22 cellular contexts compared by ENCODE assay signal in genomic region chr16:81121474-81121990, GRCh38. TPM values are rescaled to one million over a fixed set of nuclear protein-coding genes. Genes with fewer than 3 reads are reported as not detected.
DNase-seq lines count a peak whose midpoint lies in the region; TF ChIP-seq lines count a peak whose summit lies in the region.
"Had no signal": no experiment of that assay in that cellular context is flagged by ENCODE, and none has a peak within 500 bp of the region (broad histone marks: within the 10 kb centered on the region; RNA-seq: fewer than 3 reads in every experiment).

No MANE protein-coding gene starts in this region.

- H3K79me2 ChIP-seq in trophoblast cell (ENCODE audit: control insufficient read depth, insufficient read depth, low read length, poor library complexity) (no peaks in the 10 kb centered on the region), smooth muscle cell (ENCODE audit: low read depth) (no peaks in the 10 kb centered on the region)

- H3K9me3 ChIP-seq in BLaER1 (no peaks in the 10 kb centered on the region), trophoblast cell (ENCODE audit: insufficient read depth, low read depth, low read length) (no peaks in the 10 kb centered on the region), smooth muscle cell (replicated peaks; ENCODE audit: low read depth) (no peaks in the 10 kb centered on the region)
- H3K9me3 ChIP-seq: A549, BE2C, HAP-1 had no signal

- H2AFZ ChIP-seq in trophoblast cell (ENCODE audit: insufficient read depth, low read length, poor library complexity) (no peak overlapping the region), smooth muscle cell (ENCODE audit: low read depth) (no peak overlapping the region)
- H2AFZ ChIP-seq: GM23248 had no signal

- H3K4me1 ChIP-seq in BLaER1, result peaks cover 29% of the 10 kb centered on the region
- H3K4me1 ChIP-seq in trophoblast cell (ENCODE audit: control insufficient read depth in 1 of 2, insufficient read depth in 2 of 2, low read length in 2 of 2), result peaks cover 5% of the 10 kb centered on the region in 2 experiments
- H3K4me1 ChIP-seq in smooth muscle cell (ENCODE audit: low read depth), result no peaks in the 10 kb centered on the region
- H3K4me1 ChIP-seq: A549, BE2C, HAP-1 had no signal

- no peaks in the 10 kb centered on the region for H4K20me1 ChIP-seq in BLaER1
- no peaks in the 10 kb centered on the region for H4K20me1 ChIP-seq in smooth muscle cell (ENCODE audit: low read depth)

- no peak overlapping the region for H4K12ac ChIP-seq in trophoblast cell (ENCODE audit: low read depth, low read length)

- no peak overlapping the region for H3K14ac ChIP-seq in trophoblast cell (ENCODE audit: low read length)

- H3K79me1 ChIP-seq in trophoblast cell (ENCODE audit: low read length), result no peaks in the 10 kb centered on the region

- H3K4me2 ChIP-seq in BLaER1 (no peak overlapping the region), trophoblast cell (ENCODE audit: low read length) (no peak overlapping the region), smooth muscle cell (no peak overlapping the region)
- H3K4me2 ChIP-seq: A549 had no signal

- no peak overlapping the region for H2BK12ac ChIP-seq in trophoblast cell (ENCODE audit: low read length)

- no peaks in the 10 kb centered on the region for H3F3A ChIP-seq in smooth muscle cell (ENCODE audit: low read depth)

- no peaks in the 10 kb centered on the region for H3K36me3 ChIP-seq in BLaER1
- H3K36me3 ChIP-seq in trophoblast cell (ENCODE audit: control insufficient read depth in 1 of 2, insufficient read depth in 2 of 2, low read length in 2 of 2), result no peaks in the 10 kb centered on the region
- H3K36me3 ChIP-seq in smooth muscle cell (ENCODE audit: low read depth), result no peaks in the 10 kb centered on the region
- H3K36me3 ChIP-seq: BE2C, HAP-1 had no signal

- H3K27me3 ChIP-seq in BLaER1 (no peaks in the 10 kb centered on the region), trophoblast cell (ENCODE audit: insufficient read depth, low read length) (no peaks in the 10 kb centered on the region), smooth muscle cell (ENCODE audit: low read depth) (peaks cover 4% of the 10 kb centered on the region)
- H3K27me3 ChIP-seq: BE2C had no signal

- no peak overlapping the region for H3K9ac ChIP-seq in BLaER1
- no peak overlapping the region for H3K9ac ChIP-seq in trophoblast cell (ENCODE audit: low read length)
- no peak overlapping the region for H3K9ac ChIP-seq in smooth muscle cell (ENCODE audit: low read depth)
- H3K9ac ChIP-seq: GM23248 had no signal

- no peak overlapping the region for H3K18ac ChIP-seq in trophoblast cell (ENCODE audit: low read length)

- H3K27ac ChIP-seq in BLaER1 (peak overlapping the region; percentile 82; the same call in 1 of the 2 replicates), trophoblast cell (ENCODE audit: low read depth, low read length) (no peak overlapping the region), smooth muscle cell (ENCODE audit: low read depth) (no peak overlapping the region)
- H3K27ac ChIP-seq: A549, GM23248 had no signal

- DNase-seq in M059J (ENCODE audit: low read depth) (peak; percentile 48), islet precursor cell (peak; percentile 74), trophoblast cell (peak; percentile 86 to 88), anterior cingulate cortex (lab: John Stamatoyannopoulos, UW) (no peak), smooth muscle cell (lab: John Stamatoyannopoulos, UW; ENCODE audit: unreplicated experiment) (no peak)
- DNase-seq in activated effector memory CD4-positive, alpha-beta T cell treated with anti-CD3 and anti-CD28 coated beads, Interleukin-2, amount 50 U/mL, for 16 hours, result no peak
- DNase-seq: 8988T; ACHN; AML-193; BE2C; C1 segment of cervical spinal cord; Calu3; CD4-positive, alpha-beta memory T cell; COR-L47; DMS53; DMS79 treated with DMSO at 0.1 percent for 48 hours; GF-D8; GM23248; HFFc6 had no signal

- no peak for TF ChIP-seq CTCF in smooth muscle cell (IDR thresholded peaks at IDR 0.05; ENCODE audit: borderline replicate concordance, insufficient read depth, poor library complexity, severe bottlenecking)

- H2BK5ac ChIP-seq in trophoblast cell (ENCODE audit: low read depth, low read length, poor library complexity), result no peak overlapping the region

- H3K4me3 ChIP-seq in BLaER1 (no peak overlapping the region), trophoblast cell (ENCODE audit: low read depth, low read length) (no peak overlapping the region), smooth muscle cell (no peak overlapping the region)
- H3K4me3 ChIP-seq: A549, GM23248, HAP-1 had no signal

- no peak overlapping the region for H2AK5ac ChIP-seq in trophoblast cell (ENCODE audit: low read length)

- H3K4ac ChIP-seq in trophoblast cell (ENCODE audit: low read depth, low read length), result no peak overlapping the region

- no peak overlapping the region for H3K23ac ChIP-seq in trophoblast cell (ENCODE audit: low read length)

- no peak overlapping the region for H4K8ac ChIP-seq in trophoblast cell (ENCODE audit: low read depth, low read length)

- H4K91ac ChIP-seq in trophoblast cell (ENCODE audit: low read depth, low read length), result no peak overlapping the region

- H2BK120ac ChIP-seq in trophoblast cell (ENCODE audit: insufficient read depth, low read length, poor library complexity), result no peak overlapping the region

- WGBS in trophoblast cell (ENCODE audit: extremely low coverage, insufficient coverage, insufficient read length), result no CpG with 5 or more reads among the region's 16 CpGs
- 90% methylated on average over 16 of the region's 16 CpGs for WGBS in smooth muscle cell (ENCODE audit: low lambda C conversion rate)

RNA-seq across cellular contexts. Expression of gene GCSH, which starts 25.3 kb away (rescaled TPM):
- total RNA-seq in M059J (2014; rRNA removed; shearing (Covaris generic)), result 22.8 and 36.4 TPM in 2 replicates
- polyA plus RNA-seq in trophoblast cell (2013), result 93.4 and 99.0 TPM in 2 replicates
- total RNA-seq in smooth muscle cell, result 24.9 and 42.4 TPM in 2 replicates
- 46.4 and 48.1 TPM in 2 replicates for polyA plus RNA-seq in smooth muscle cell

RNA-seq across cellular contexts. Expression of gene C16orf46, which starts 44.5 kb away (rescaled TPM):
- 1.4 TPM in 1 of 2 replicates, not detected in the other for total RNA-seq in M059J (2014; rRNA removed; shearing (Covaris generic))
- polyA plus RNA-seq in trophoblast cell (2013), result 2.0 and 2.7 TPM in 2 replicates
- total RNA-seq in smooth muscle cell, result 0.76 and 4.5 TPM in 2 replicates
- 0.69 and 1.1 TPM in 2 replicates for polyA plus RNA-seq in smooth muscle cell

Comparison
In these comparisons a context has a peak if more than half of its experiments do, and no peak if none do; other contexts are left out.
1. DNase-seq: peak in M059J (single experiment), islet precursor cell (single experiment) and trophoblast cell (2 of 2); none in activated effector memory CD4-positive, alpha-beta T cell treated with anti-CD3 and anti-CD28 coated beads, Interleukin-2, amount 50 U/mL, for 16 hours (single experiment), anterior cingulate cortex (0 of 58) and smooth muscle cell (single experiment).